Comparison of ENCODE assay signal across 8 cellular contexts in the genomic region with DNA sequence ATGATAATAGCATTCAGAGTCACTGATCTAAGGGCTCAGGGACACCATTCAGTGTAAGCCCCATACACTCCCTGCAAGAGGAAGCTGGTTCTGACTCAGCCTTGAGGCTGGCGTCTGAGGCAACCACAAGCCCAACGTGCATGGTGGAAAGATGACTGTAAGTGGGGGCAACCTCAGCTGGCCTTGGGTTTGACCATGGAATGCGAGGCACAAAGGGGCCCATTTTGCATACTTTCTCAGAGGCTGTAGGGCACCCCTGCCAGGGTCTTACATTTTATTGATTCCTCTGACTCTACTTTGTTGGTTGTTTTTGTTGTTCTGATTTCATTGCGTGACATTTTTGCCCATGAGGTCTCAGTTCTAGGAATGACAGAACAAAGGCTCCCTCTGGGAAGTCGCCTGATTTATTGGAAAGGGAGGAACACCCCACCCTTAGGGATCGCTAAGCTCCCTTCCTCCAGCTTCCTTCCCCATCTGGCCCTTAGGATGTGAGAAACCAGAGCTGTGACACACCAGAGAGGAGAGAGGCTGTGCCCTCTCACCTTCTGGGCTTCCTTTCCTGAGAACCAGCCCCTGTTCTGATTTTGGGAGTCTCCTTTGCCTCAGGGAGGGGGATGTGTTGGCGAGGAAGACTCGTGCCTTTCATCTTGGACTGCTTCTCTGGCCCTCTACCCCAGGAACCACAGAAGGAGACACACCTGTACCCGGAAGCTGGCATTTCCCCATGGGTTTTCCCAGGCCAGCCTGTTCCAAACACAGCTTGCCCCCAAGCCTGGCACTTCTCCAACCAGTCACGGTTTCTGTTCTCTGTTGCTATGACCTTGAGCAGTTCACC. TPM values are rescaled to one million over a fixed set of nuclear protein-coding genes. Genes with fewer than 3 reads are reported as not detected.
DNase-seq lines count a peak whose midpoint lies in the region; ATAC-seq, FAIRE-seq and TF ChIP-seq lines count a peak whose summit lies in the region.

No MANE protein-coding gene starts in this region.

- H3K27ac Mint-ChIP-seq in natural killer cell, result peak overlapping the region in 1 of 2 donors; percentile 57
- H3K27ac Mint-ChIP-seq in type B pancreatic cell, result no peak overlapping the region

- peak overlapping the region; percentile 21 for H3K4me3 Mint-ChIP-seq in natural killer cell
- no peak overlapping the region for H3K4me3 Mint-ChIP-seq in type B pancreatic cell

- intact Hi-C loops in natural killer cell (cut with micrococcal nuclease), result loop anchor here (10.0 kb wide), 1 partner anchor 363 kb away; no protein-coding TSS in a partner anchor

- TF ChIP-seq RAD21 in SK-N-SH (IDR thresholded peaks at IDR 0.05; ENCODE audit: low read length), result no peak

- peaks cover 0 to 15% of the 10 kb centered on the region in 2 experiments; a peak in 2 of 4 replicates for H3K4me1 ChIP-seq in SK-N-SH (ENCODE audit: control insufficient read depth in 1 of 2, insufficient read depth in 2 of 2, low read depth in 1 of 2, low read length in 1 of 2)

- H3K9me3 ChIP-seq in AG04450 (ENCODE audit: control insufficient read depth, insufficient read depth, low read length), result no peaks in the 10 kb centered on the region
- H3K9me3 ChIP-seq in SK-N-SH, result no peaks in the 10 kb centered on the region

- H2AFZ ChIP-seq in SK-N-SH (ENCODE audit: low read depth), result peak overlapping the region; percentile 12

- TF ChIP-seq CTCF in AG04450 (IDR thresholded peaks at IDR 0.05; ENCODE audit: low read depth, low read length), result no peak
- TF ChIP-seq CTCF in SK-N-SH (IDR thresholded peaks at IDR 0.05), result no peak
- TF ChIP-seq CTCF in bronchial epithelial cell (IDR thresholded peaks at IDR 0.05; ENCODE audit: insufficient read depth, low read length, severe bottlenecking), result no peak
- TF ChIP-seq CTCF in natural killer cell (IDR thresholded peaks at IDR 0.05), result no peak
- no peak for TF ChIP-seq CTCF in type B pancreatic cell (conservative IDR thresholded peaks at IDR 0.05)

- no peaks in the 10 kb centered on the region for H3K36me3 Mint-ChIP-seq in natural killer cell
- H3K36me3 Mint-ChIP-seq in type B pancreatic cell, result no peaks in the 10 kb centered on the region

- no peak overlapping the region for H3K4me3 ChIP-seq in AG04450 (ENCODE audit: low read depth, low read length)
- H3K4me3 ChIP-seq in SK-N-SH (ENCODE audit: low read depth in 2 of 2, low read length in 1 of 2), result no peak overlapping the region
- H3K4me3 ChIP-seq in bronchial epithelial cell (ENCODE audit: low read depth, low read length), result no peak overlapping the region

- FAIRE-seq in bronchial epithelial cell (lab: Jason Lieb, UNC), result no peak

- H3K9me2 ChIP-seq in SK-N-SH, result no peaks in the 10 kb centered on the region

- H3K4me1 Mint-ChIP-seq in natural killer cell, result peaks cover 59 to 66% of the 10 kb centered on the region in 2 donors
- peaks cover 6% of the 10 kb centered on the region for H3K4me1 Mint-ChIP-seq in type B pancreatic cell (ENCODE audit: unreplicated experiment)

- peak in 1 of 2 experiments; percentile 78; a peak in 1 of 4 replicates for TF ChIP-seq EP300 in SK-N-SH (IDR thresholded peaks at IDR 0.05; ENCODE audit: borderline replicate concordance in 1 of 2, low read depth in 1 of 2, low read length in 1 of 2)

- no peaks in the 10 kb centered on the region for H3F3A ChIP-seq in SK-N-SH (replicated peaks; ENCODE audit: insufficient read depth)

- peak overlapping the region; percentile 20; the same call in 1 of the 2 replicates for H3K4me2 ChIP-seq in SK-N-SH

- H3K27me3 ChIP-seq in AG04450 (ENCODE audit: control insufficient read depth, insufficient read depth, low read length) (peaks cover 9% of the 10 kb centered on the region), SK-N-SH (ENCODE audit: insufficient read depth) (peaks cover 5% of the 10 kb centered on the region; the same call in 1 of the 2 replicates), bronchial epithelial cell (ENCODE audit: control insufficient read depth, insufficient read depth, low read length) (no peaks in the 10 kb centered on the region)

- H3K36me3 ChIP-seq in SK-N-SH (replicated peaks in 1 of 2; ENCODE audit: control insufficient read depth in 1 of 2, insufficient read depth in 2 of 2, low read length in 1 of 2), result no peaks in the 10 kb centered on the region
- no peaks in the 10 kb centered on the region for H3K36me3 ChIP-seq in bronchial epithelial cell (ENCODE audit: control insufficient read depth, insufficient read depth, low read length)

- H3K9me3 Mint-ChIP-seq in natural killer cell (no peaks in the 10 kb centered on the region), type B pancreatic cell (no peaks in the 10 kb centered on the region)

- H3K9ac ChIP-seq in SK-N-SH, result peak overlapping the region; percentile 3; the same call in 1 of the 2 replicates

- H4K20me1 ChIP-seq in SK-N-SH (ENCODE audit: insufficient read depth), result no peaks in the 10 kb centered on the region

- H3K27ac ChIP-seq in AG04450 (ENCODE audit: low read depth, low read length), result no peak overlapping the region
- peak overlapping the region in 1 of 2 experiments; percentile 43; a peak in 2 of 4 replicates for H3K27ac ChIP-seq in SK-N-SH (ENCODE audit: low read depth in 2 of 2, low read length in 1 of 2)

- no peaks in the 10 kb centered on the region for H3K79me2 ChIP-seq in SK-N-SH (ENCODE audit: insufficient read depth)

- POLR2A ChIA-PET in AG04450 (lab: Yijun Ruan, JAX) (no interaction called here), SK-N-SH (lab: Yijun Ruan, JAX) (no interaction called here)

- ATAC-seq in GM18520 (IDR thresholded peaks at IDR 0.05; ENCODE audit: unreplicated experiment) (peak; percentile 48), HG03378 (IDR thresholded peaks at IDR 0.05; ENCODE audit: unreplicated experiment) (peak; percentile 44), natural killer cell (peak; percentile 79 to 91 (median 89))

- CTCF ChIA-PET in AG04450 (lab: Charles Lee) (interaction anchor here (0.6 to 0.7 kb wide), 2 partner anchors 47 to 361 kb away, joined by 3 to 5 read pairs; no protein-coding TSS in a partner anchor), SK-N-SH (lab: Yijun Ruan, JAX) (no interaction called here)

- DNase-seq in AG04450 (ENCODE audit: low read depth, low spot score), result peak; percentile 45
- no peak for DNase-seq in SK-N-SH
- peak; percentile 77 for DNase-seq in bronchial epithelial cell (ENCODE audit: low read depth)
- DNase-seq in natural killer cell, result peak; percentile 35
- DNase-seq in type B pancreatic cell (ENCODE audit: extremely low spot score, unreplicated experiment), result no peak
- DNase-seq in NCI-H345 (lab: John Stamatoyannopoulos, UW), result no peak

- WGBS in SK-N-SH (ENCODE audit: low lambda C conversion rate), result 22% methylated on average over 10 of the region's 10 CpGs

- peaks cover 0 to 13% of the 10 kb centered on the region in 2 donors for H3K27me3 Mint-ChIP-seq in natural killer cell (ENCODE audit: low read depth in 2 of 2)
- peaks cover 46% of the 10 kb centered on the region for H3K27me3 Mint-ChIP-seq in type B pancreatic cell

TF ChIP-seq in SK-N-SH, 30 proteins besides CTCF, POLR2A, EP300 and RAD21 (continues in another document):
- TF ChIP-seq EZH2phosphoT487 (IDR thresholded peaks at IDR 0.05; ENCODE audit: borderline replicate concordance, low read depth), result no peak
- TF ChIP-seq RFX5 (IDR thresholded peaks at IDR 0.05; ENCODE audit: low read length), result no peak
- no peak for TF ChIP-seq NRF1 (IDR thresholded peaks at IDR 0.05; ENCODE audit: low read depth, low read length)
- TF ChIP-seq, protein P1, sequence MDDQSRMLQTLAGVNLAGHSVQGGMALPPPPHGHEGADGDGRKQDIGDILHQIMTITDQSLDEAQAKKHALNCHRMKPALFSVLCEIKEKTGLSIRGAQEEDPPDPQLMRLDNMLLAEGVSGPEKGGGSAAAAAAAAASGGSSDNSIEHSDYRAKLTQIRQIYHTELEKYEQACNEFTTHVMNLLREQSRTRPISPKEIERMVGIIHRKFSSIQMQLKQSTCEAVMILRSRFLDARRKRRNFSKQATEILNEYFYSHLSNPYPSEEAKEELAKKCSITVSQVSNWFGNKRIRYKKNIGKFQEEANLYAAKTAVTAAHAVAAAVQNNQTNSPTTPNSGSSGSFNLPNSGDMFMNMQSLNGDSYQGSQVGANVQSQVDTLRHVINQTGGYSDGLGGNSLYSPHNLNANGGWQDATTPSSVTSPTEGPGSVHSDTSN (IDR thresholded peaks at IDR 0.05), result peak; percentile 16; the same call in 1 of the 2 replicates
- no peak for TF ChIP-seq MEF2A (IDR thresholded peaks at IDR 0.05; ENCODE audit: borderline replicate concordance, low read depth)
- peak; percentile 57; the same call in 1 of the 2 replicates for TF ChIP-seq NFIC (IDR thresholded peaks at IDR 0.05; ENCODE audit: borderline replicate concordance)
- TF ChIP-seq SMC3 (IDR thresholded peaks at IDR 0.05; ENCODE audit: low read depth, low read length), result no peak

RNA-seq across cellular contexts. Expression of a gene that starts 5.6 kb away (rescaled TPM):
- 0.04 and 0.06 TPM in 2 replicates for polyA plus RNA-seq in AG04450 (2011; rRNA removed)
- polyA minus RNA-seq in AG04450 (2011; rRNA and poly(A)+ RNA removed), result not detected in 2 replicates
- polyA plus RNA-seq in SK-N-SH (2012; rRNA removed), result 0.15 and 0.23 TPM in 2 replicates
- 0.09 and 0.19 TPM in 2 replicates for polyA plus RNA-seq in SK-N-SH (2012; cell fraction: cytosol; rRNA removed)
- polyA plus RNA-seq in SK-N-SH (2012; cell fraction: nucleus; rRNA removed), result 0.68 and 1.0 TPM in 2 replicates
- 0.13 TPM in 1 of 2 replicates, not detected in the other for total RNA-seq in bronchial epithelial cell
- 10 to 100 TPM; 11.5 to 17.7 (median 14.4) TPM for total RNA-seq in natural killer cell
- total RNA-seq in type B pancreatic cell (ENCODE audit: low replicate concordance), result not detected in 2 replicates

RNA-seq across cellular contexts. Expression of a gene that starts 52.8 kb away (rescaled TPM):
- polyA plus RNA-seq in AG04450 (2011; rRNA removed), result not detected in 2 replicates
- not detected in 2 replicates for polyA minus RNA-seq in AG04450 (2011; rRNA and poly(A)+ RNA removed)
- polyA plus RNA-seq in SK-N-SH (2012; rRNA removed), result 0.24 and 0.35 TPM in 2 replicates
- polyA plus RNA-seq in SK-N-SH (2012; cell fraction: cytosol; rRNA removed), result 0.36 and 0.51 TPM in 2 replicates
- 0.39 and 0.55 TPM in 2 replicates for polyA plus RNA-seq in SK-N-SH (2012; cell fraction: nucleus; rRNA removed)
- total RNA-seq in bronchial epithelial cell, result not detected in 2 replicates
- total RNA-seq in natural killer cell, result not detected
- total RNA-seq in type B pancreatic cell (ENCODE audit: low replicate concordance), result 0.62 and 2.5 TPM in 2 replicates

Comparison
In these comparisons a context has a peak if more than half of its experiments do, and no peak if none do; other contexts are left out.
1. DNase-seq: peak in AG04450 (single experiment), bronchial epithelial cell (single experiment) and natural killer cell (single experiment); none in SK-N-SH (single experiment), type B pancreatic cell (single experiment) and NCI-H345 (single experiment).
2. RNA of a gene that starts 5.6 kb away (total RNA-seq): 11.5 to 17.7 TPM in natural killer cell; 0.13 TPM in bronchial epithelial cell and not detected in type B pancreatic cell; every median in the first group is over 10 times any median in the second.
3. Peak in every context shown above with its lines, with median percentiles within 50 percentile points of each other: ATAC-seq.